Comparison of ENCODE assay signal across 1 cellular context in the genomic region with DNA sequence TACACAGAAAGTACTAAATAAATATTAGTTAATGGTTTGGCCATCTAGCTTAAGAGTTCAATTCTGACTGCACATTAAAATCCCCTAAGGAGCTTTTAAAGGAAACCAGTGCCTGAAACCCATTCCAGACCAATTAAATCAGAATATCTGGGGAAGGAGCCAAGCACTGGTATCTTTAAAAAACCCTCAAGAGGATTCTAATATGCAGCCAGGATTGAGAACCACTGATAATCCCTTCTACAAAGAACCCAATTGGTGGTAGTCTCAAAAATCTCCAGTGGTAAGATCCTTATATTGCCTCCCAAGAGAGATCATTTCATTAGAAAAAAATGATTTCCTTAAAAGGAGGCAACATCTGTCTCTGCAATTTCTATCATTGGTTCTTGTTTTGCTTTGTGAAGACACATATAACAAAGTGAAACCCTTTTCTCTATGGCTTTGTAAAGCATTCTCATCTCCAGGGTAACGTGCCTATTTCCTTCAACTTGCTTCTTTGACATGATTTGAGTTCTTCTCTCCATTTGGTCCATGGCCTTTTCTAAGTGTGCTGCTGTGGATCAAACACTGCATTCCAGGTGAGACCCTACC.
TF ChIP-seq lines count a peak whose summit lies in the region.

No MANE protein-coding gene starts in this region.

TF ChIP-seq in SK-N-SH, 30 proteins besides CTCF, POLR2A, EP300 and RAD21 (continued from another document):
- TF ChIP-seq, protein P1, sequence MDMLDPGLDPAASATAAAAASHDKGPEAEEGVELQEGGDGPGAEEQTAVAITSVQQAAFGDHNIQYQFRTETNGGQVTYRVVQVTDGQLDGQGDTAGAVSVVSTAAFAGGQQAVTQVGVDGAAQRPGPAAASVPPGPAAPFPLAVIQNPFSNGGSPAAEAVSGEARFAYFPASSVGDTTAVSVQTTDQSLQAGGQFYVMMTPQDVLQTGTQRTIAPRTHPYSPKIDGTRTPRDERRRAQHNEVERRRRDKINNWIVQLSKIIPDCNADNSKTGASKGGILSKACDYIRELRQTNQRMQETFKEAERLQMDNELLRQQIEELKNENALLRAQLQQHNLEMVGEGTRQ (IDR thresholded peaks at IDR 0.05; ENCODE audit: borderline replicate concordance, low read depth, low read length), result no peak
- TF ChIP-seq EZH2phosphoT487 (IDR thresholded peaks at IDR 0.05; ENCODE audit: borderline replicate concordance, low read depth) (no peak), NRF1 (IDR thresholded peaks at IDR 0.05; ENCODE audit: low read depth, low read length) (no peak), TEAD4 (IDR thresholded peaks at IDR 0.05; ENCODE audit: borderline replicate concordance, insufficient read depth) (no peak), TAF1 (IDR thresholded peaks at IDR 0.05; ENCODE audit: borderline replicate concordance, low read depth, low read length) (no peak), SMC3 (IDR thresholded peaks at IDR 0.05; ENCODE audit: low read depth, low read length) (no peak), FOXJ3 (CRISPR knock-in tag; IDR thresholded peaks at IDR 0.05) (no peak), POLR2AphosphoS5 (IDR thresholded peaks at IDR 0.05; ENCODE audit: low read depth, low read length) (no peak), GATA2 (CRISPR knock-in tag; IDR thresholded peaks at IDR 0.05) (no peak), CHD2 (IDR thresholded peaks at IDR 0.05; ENCODE audit: low read length, partially characterized antibody) (no peak), YY1 (IDR thresholded peaks at IDR 0.05; ENCODE audit: low read depth) (no peak), RXRA (IDR thresholded peaks at IDR 0.05; ENCODE audit: borderline replicate concordance, low read depth) (no peak)
- TF ChIP-seq, protein P2, sequence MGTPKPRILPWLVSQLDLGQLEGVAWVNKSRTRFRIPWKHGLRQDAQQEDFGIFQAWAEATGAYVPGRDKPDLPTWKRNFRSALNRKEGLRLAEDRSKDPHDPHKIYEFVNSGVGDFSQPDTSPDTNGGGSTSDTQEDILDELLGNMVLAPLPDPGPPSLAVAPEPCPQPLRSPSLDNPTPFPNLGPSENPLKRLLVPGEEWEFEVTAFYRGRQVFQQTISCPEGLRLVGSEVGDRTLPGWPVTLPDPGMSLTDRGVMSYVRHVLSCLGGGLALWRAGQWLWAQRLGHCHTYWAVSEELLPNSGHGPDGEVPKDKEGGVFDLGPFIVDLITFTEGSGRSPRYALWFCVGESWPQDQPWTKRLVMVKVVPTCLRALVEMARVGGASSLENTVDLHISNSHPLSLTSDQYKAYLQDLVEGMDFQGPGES (IDR thresholded peaks at IDR 0.05; ENCODE audit: low read depth, low read length), result no peak
- TF ChIP-seq, protein P3, sequence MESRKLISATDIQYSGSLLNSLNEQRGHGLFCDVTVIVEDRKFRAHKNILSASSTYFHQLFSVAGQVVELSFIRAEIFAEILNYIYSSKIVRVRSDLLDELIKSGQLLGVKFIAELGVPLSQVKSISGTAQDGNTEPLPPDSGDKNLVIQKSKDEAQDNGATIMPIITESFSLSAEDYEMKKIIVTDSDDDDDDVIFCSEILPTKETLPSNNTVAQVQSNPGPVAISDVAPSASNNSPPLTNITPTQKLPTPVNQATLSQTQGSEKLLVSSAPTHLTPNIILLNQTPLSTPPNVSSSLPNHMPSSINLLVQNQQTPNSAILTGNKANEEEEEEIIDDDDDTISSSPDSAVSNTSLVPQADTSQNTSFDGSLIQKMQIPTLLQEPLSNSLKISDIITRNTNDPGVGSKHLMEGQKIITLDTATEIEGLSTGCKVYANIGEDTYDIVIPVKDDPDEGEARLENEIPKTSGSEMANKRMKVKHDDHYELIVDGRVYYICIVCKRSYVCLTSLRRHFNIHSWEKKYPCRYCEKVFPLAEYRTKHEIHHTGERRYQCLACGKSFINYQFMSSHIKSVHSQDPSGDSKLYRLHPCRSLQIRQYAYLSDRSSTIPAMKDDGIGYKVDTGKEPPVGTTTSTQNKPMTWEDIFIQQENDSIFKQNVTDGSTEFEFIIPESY (IDR thresholded peaks at IDR 0.05; ENCODE audit: borderline replicate concordance, low read depth), result no peak
- TF ChIP-seq, protein P4, sequence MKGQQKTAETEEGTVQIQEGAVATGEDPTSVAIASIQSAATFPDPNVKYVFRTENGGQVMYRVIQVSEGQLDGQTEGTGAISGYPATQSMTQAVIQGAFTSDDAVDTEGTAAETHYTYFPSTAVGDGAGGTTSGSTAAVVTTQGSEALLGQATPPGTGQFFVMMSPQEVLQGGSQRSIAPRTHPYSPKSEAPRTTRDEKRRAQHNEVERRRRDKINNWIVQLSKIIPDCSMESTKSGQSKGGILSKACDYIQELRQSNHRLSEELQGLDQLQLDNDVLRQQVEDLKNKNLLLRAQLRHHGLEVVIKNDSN (IDR thresholded peaks at IDR 0.05; ENCODE audit: borderline replicate concordance, low read depth), result no peak
